Comparison of ENCODE assay signal across 9 cellular contexts in genomic region chr10:68135922-68136718, GRCh38. TPM values are rescaled to one million over a fixed set of nuclear protein-coding genes. Genes with fewer than 3 reads are reported as not detected.
DNase-seq lines count a peak whose midpoint lies in the region; ATAC-seq, FAIRE-seq and TF ChIP-seq lines count a peak whose summit lies in the region.
"Had no signal": no experiment of that assay in that cellular context is flagged by ENCODE, and none has a peak within 500 bp of the region (broad histone marks: within the 10 kb centered on the region; RNA-seq: fewer than 3 reads in every experiment).

No MANE protein-coding gene starts in this region.

- TF ChIP-seq EP300 in Ishikawa (IDR thresholded peaks at IDR 0.05; ENCODE audit: borderline replicate concordance) (peak; percentile 25; the same call in 1 of the 2 replicates), HepG2 (IDR thresholded peaks at IDR 0.05; ENCODE audit: low read depth in 2 of 2, low read length in 2 of 2) (no peak), HepG2 (CRISPR knock-in tag; IDR thresholded peaks at IDR 0.05; ENCODE audit: borderline replicate concordance) (no peak)

- 0 out of 2 replicates have a peak, but pooled peaks have one; percentile 1 for TF ChIP-seq RAD21 in Ishikawa (IDR thresholded peaks at IDR 0.05; ENCODE audit: low read depth)
- no peak for TF ChIP-seq RAD21 in HepG2 (CRISPR knock-in tag; IDR thresholded peaks at IDR 0.05)

- H4K20me1 ChIP-seq in HepG2 (ENCODE audit: insufficient read depth, low read length), result no peaks in the 10 kb centered on the region

- H3K36me3 ChIP-seq in colonic mucosa, result no peaks in the 10 kb centered on the region
- H3K36me3 ChIP-seq in HepG2 (replicated peaks in 1 of 2; ENCODE audit: control insufficient read depth in 1 of 2, insufficient read depth in 2 of 2, low read length in 2 of 2), result no peaks in the 10 kb centered on the region

- no peaks in the 10 kb centered on the region for H3K79me2 ChIP-seq in HepG2 (ENCODE audit: insufficient read depth, low read length)

- H3K9ac ChIP-seq in colonic mucosa (ENCODE audit: low read depth in 2 of 2, low read length in 2 of 2) (no peak overlapping the region), HepG2 (ENCODE audit: insufficient read depth, low read depth, low read length) (no peak overlapping the region)

- H3K27me3 ChIP-seq in AG04450 (ENCODE audit: control insufficient read depth, insufficient read depth, low read length) (no peaks in the 10 kb centered on the region), colonic mucosa (no peaks in the 10 kb centered on the region), HepG2 (ENCODE audit: control insufficient read depth in 1 of 2, insufficient read depth in 2 of 2, low read length in 2 of 2) (no peaks in the 10 kb centered on the region)

- CTCF ChIA-PET in AG04450 (lab: Charles Lee) (interaction anchor here (0.8 to 1.1 kb wide), 2 partner anchors 22 to 77 kb away, joined by 4 read pairs; no protein-coding TSS in a partner anchor), HepG2 (lab: Yijun Ruan, JAX; ENCODE audit: low intra/inter-chr PET ratio, low total read pairs) (no interaction called here)

- H3K4me1 ChIP-seq in colonic mucosa, result no peaks in the 10 kb centered on the region
- H3K4me1 ChIP-seq in HepG2 (ENCODE audit: insufficient read depth, low read length), result no peaks in the 10 kb centered on the region

- no peak for ATAC-seq in HepG2

- H3K4me3 ChIP-seq in AG04450 (ENCODE audit: low read depth, low read length) (no peak overlapping the region; the same call in 1 of the 2 replicates), colonic mucosa (no peak overlapping the region), HepG2 (replicated peaks in 1 of 3; ENCODE audit: insufficient read depth in 1 of 3, low read depth in 2 of 3, low read length in 3 of 3) (no peak overlapping the region)

- in situ Hi-C loops in HepG2 (cut with HindIII; ENCODE audit: extremely low pct_ligation_motif_present, low pct_unique_long_range_greater_than_20kb), result no loop called here

- TF ChIP-seq CTCF in AG04450 (IDR thresholded peaks at IDR 0.05; ENCODE audit: low read depth, low read length), result no peak
- no peak for TF ChIP-seq CTCF in colonic mucosa (IDR thresholded peaks at IDR 0.05)
- TF ChIP-seq CTCF in HepG2 (CRISPR knock-in tag; IDR thresholded peaks at IDR 0.05), result no peak

- H3K9me3 ChIP-seq in AG04450 (ENCODE audit: control insufficient read depth, insufficient read depth, low read length) (no peaks in the 10 kb centered on the region), colonic mucosa (no peaks in the 10 kb centered on the region), HepG2 (ENCODE audit: low read length) (no peaks in the 10 kb centered on the region)

- TF ChIP-seq POLR2A in HepG2 (IDR thresholded peaks at IDR 0.05; ENCODE audit: insufficient read depth in 1 of 2, low read depth in 2 of 2, low read length in 2 of 2), result no peak

- intact Hi-C loops in colonic mucosa (cut with DNase I) (no loop called here), HepG2 (cut with micrococcal nuclease; ENCODE audit: unreplicated experiment) (no loop called here)

- H3K4me2 ChIP-seq in HepG2 (ENCODE audit: low read depth, low read length), result no peak overlapping the region

- H3K27ac ChIP-seq in AG04450 (ENCODE audit: low read depth, low read length) (peak overlapping the region; percentile 95), colonic mucosa (peak overlapping the region; percentile 53), HepG2 (ENCODE audit: extremely low read length, insufficient read depth, low read length) (no peak overlapping the region)

- H2AFZ ChIP-seq in HepG2 (ENCODE audit: low read length), result no peak overlapping the region

- no TSS peak for BruUV-seq in HepG2 (replicated peaks; lab: Mats Ljungman, UMichigan)

- 33% methylated on average over 7 of the region's 7 CpGs for WGBS in HepG2 (ENCODE audit: low lambda C conversion rate)

- FAIRE-seq in HepG2 (lab: Jason Lieb, UNC), result no peak

- POLR2A ChIA-PET in AG04450 (lab: Yijun Ruan, JAX), result interaction anchor here (0.8 kb wide), 1 partner anchor 19 kb away, joined by 3 read pairs; no protein-coding TSS in a partner anchor
- POLR2A ChIA-PET in HepG2 (lab: Yijun Ruan, JAX), result no interaction called here

- no peak for DNase-seq in AG04450 (ENCODE audit: low read depth, low spot score)
- DNase-seq in colonic mucosa, result peak; percentile 21
- no peak for DNase-seq in HepG2 (ENCODE audit: low spot score)
- no peak for DNase-seq in retina
- no peak for DNase-seq in activated CD4-positive, alpha-beta T cell treated with anti-CD3 and anti-CD28 coated beads, Interleukin-2, amount 50 U/mL, for 48 hours
- no peak for DNase-seq in NCI-H1930 (lab: John Stamatoyannopoulos, UW)
- DNase-seq in stimulated activated CD4-positive, alpha-beta T cell treated with anti-CD3 and anti-CD28 coated beads, Interleukin-2, amount 100 ng/mL, for 48 hours, result no peak
- DNase-seq: NCI-H526 treated with DMSO at 0.1 percent for 48 hours had no signal

TF ChIP-seq in Ishikawa, 13 proteins besides CTCF, POLR2A, EP300 and RAD21:
- TF ChIP-seq TAF1 (IDR thresholded peaks at IDR 0.05; ENCODE audit: low read depth) (no peak), TCF12 (IDR thresholded peaks at IDR 0.05; ENCODE audit: low read depth) (peak; percentile 38; the same call in 1 of the 2 replicates), NFIC (IDR thresholded peaks at IDR 0.05) (0 out of 2 replicates have a peak, but pooled peaks have one; percentile 8)
TF ChIP-seq in Ishikawa: peak in this region for 2.

TF ChIP-seq in HepG2, 621 proteins besides CTCF, POLR2A, EP300 and RAD21:
- no peak for TF ChIP-seq HNF4G (IDR thresholded peaks at IDR 0.05; ENCODE audit: borderline replicate concordance, low read depth, low read length)
- TF ChIP-seq HNF4G (CRISPR knock-in tag; IDR thresholded peaks at IDR 0.05; ENCODE audit: borderline replicate concordance, low read depth), result no peak
- TF ChIP-seq RBFOX2 (IDR thresholded peaks at IDR 0.05; ENCODE audit: low read depth, low read length), result no peak
- peak; percentile 25 for TF ChIP-seq HNRNPK (IDR thresholded peaks at IDR 0.05; ENCODE audit: low read depth, low read length, poor library complexity, severe bottlenecking)
- TF ChIP-seq NR3C1 (CRISPR knock-in tag; IDR thresholded peaks at IDR 0.05), result no peak
- TF ChIP-seq SRSF9 (IDR thresholded peaks at IDR 0.05; ENCODE audit: borderline replicate concordance, insufficient read depth, low read depth, low read length, poor library complexity, severe bottlenecking), result no peak

RNA-seq across cellular contexts. Expression of gene MYPN, which starts 26.8 kb away (rescaled TPM):
- polyA plus RNA-seq in AG04450 (2011; rRNA removed), result 2.6 and 2.9 TPM in 2 replicates
- 4.5 and 4.8 TPM in 2 replicates for polyA minus RNA-seq in AG04450 (2011; rRNA and poly(A)+ RNA removed)
- under 1 TPM; 0.07 to 0.27 TPM for total RNA-seq in colonic mucosa
- not detected in 2 replicates for total RNA-seq in HepG2 (2016; rRNA removed; fragmentation: Illumina TruSeq; extraction: Trizol)
- total RNA-seq in HepG2 (2016; cell fraction: cytosol; rRNA removed; fragmentation: Illumina TruSeq; extraction: Trizol; ENCODE audit: low read depth), result not detected in 2 replicates
- total RNA-seq in HepG2 (2016; cell fraction: insoluble cytoplasmic fraction; rRNA removed; fragmentation: Illumina TruSeq; extraction: Trizol), result 0.04 TPM in 1 of 2 replicates, not detected in the other
- total RNA-seq in HepG2 (2016; cell fraction: membrane; rRNA removed; fragmentation: Illumina TruSeq; extraction: Trizol), result not detected in 2 replicates
- total RNA-seq in HepG2 (2016; cell fraction: nucleus; rRNA removed; fragmentation: Illumina TruSeq; extraction: Trizol), result not detected in 2 replicates
- 0.01 TPM in 1 of 2 replicates, not detected in the other for polyA plus RNA-seq in HepG2 (2011; rRNA removed)
- 0.01 TPM in 1 of 2 replicates, not detected in the other for polyA plus RNA-seq in HepG2 (2011; cell fraction: cytosol; rRNA removed)
- not detected in 2 replicates for polyA plus RNA-seq in HepG2 (2011; cell fraction: nucleus; rRNA removed)
- not detected in 2 replicates for polyA plus RNA-seq in HepG2 (2012)
- not detected in 2 replicates for polyA plus RNA-seq in HepG2 (2016; cell fraction: cytosol; fragmentation: Illumina TruSeq; extraction: Trizol; ENCODE audit: low read depth)
- polyA plus RNA-seq in HepG2 (2016; cell fraction: insoluble cytoplasmic fraction; fragmentation: Illumina TruSeq; extraction: Trizol; ENCODE audit: low read depth), result not detected in 2 replicates
- not detected in 2 replicates for polyA plus RNA-seq in HepG2 (2016; cell fraction: membrane; fragmentation: Illumina TruSeq; extraction: Trizol; ENCODE audit: low read depth)
- polyA plus RNA-seq in HepG2 (2016; cell fraction: nucleus; fragmentation: Illumina TruSeq; extraction: Trizol; ENCODE audit: insufficient read depth, low read depth), result not detected in 2 replicates
- 77.2 TPM in 1 of 2 replicates, not detected in the other for polyA minus RNA-seq in HepG2 (2011; rRNA and poly(A)+ RNA removed; ENCODE audit: low replicate concordance)
- polyA minus RNA-seq in HepG2 (2011; cell fraction: cytosol; rRNA and poly(A)+ RNA removed), result 0.18 and 0.20 TPM in 2 replicates
- 0.12 and 0.26 TPM in 2 replicates for polyA minus RNA-seq in HepG2 (2011; cell fraction: nucleus; rRNA and poly(A)+ RNA removed)
